ENCODE assay signal across 8 cellular contexts in the genomic region with DNA sequence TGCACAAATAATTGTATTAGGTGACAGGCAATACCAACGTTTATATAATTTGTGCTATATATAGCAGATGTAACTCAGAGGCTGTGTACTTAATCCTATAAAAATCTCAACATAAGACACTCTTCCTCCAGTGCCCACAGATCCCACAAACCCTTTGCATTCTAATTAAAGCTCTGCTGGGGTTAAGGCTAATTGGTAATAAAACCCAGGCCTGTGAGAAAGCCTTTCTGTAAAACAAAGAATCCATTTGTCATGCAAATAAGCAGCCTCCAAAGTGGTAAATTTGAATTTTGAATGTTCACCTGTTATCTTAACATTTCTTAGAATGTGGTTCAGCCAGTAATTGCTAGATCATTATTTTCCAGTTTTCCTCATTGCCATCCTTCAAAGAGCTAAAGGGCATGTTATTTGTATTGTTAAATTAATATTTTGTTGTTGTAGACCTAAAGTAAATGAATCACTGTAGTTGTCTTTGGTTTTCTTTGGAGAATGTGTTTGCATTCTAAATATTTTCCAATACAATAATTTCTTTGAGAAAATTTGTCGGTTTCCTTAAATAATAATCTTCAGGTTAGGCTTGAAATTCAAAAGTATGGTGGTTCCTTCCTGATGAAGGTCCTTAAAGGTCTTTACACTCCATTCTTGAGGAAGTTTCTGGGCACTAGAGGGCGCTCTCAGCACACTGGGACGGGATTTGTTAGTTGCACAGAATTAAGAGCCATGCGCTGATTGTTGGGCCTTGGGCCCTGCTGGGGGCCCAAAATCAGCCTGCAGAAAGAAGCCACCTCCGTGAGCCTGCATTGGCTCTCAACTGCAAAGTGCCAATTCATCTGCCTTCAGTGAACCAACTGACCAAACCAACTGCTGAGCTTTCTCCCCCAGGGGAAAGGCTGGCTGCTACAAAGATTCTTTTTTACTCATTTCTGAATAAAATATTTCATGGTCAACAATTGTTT. TPM values are rescaled to one million over a fixed set of nuclear protein-coding genes. Genes with fewer than 3 reads are reported as not detected.
DNase-seq lines count a peak whose midpoint lies in the region; ATAC-seq, FAIRE-seq and TF ChIP-seq lines count a peak whose summit lies in the region.

No MANE protein-coding gene starts in this region.

- dilution Hi-C loops in endothelial cell of umbilical vein (cut with MboI; ENCODE audit: extremely low pct_ligation_motif_present, low sequenced_read_pairs) = no loop called here

- H3K27me3 ChIP-seq in HUES64 (ENCODE audit: insufficient read depth, low read length) = no peaks in the 10 kb centered on the region
- no peaks in the 10 kb centered on the region for H3K27me3 ChIP-seq in endothelial cell of umbilical vein (ENCODE audit: control insufficient read depth in 2 of 2, insufficient read depth in 2 of 2, low read length in 2 of 2)

- H3K36me3 ChIP-seq in HUES64 (ENCODE audit: insufficient read depth, low read length) = no peaks in the 10 kb centered on the region
- H3K36me3 ChIP-seq in endothelial cell of umbilical vein (ENCODE audit: control insufficient read depth in 2 of 2, extremely low read depth in 1 of 2, insufficient read depth in 2 of 2, low read length in 2 of 2) = no peaks in the 10 kb centered on the region

- no peak for FAIRE-seq in A549 (lab: Jason Lieb, UNC)
- peak; percentile 74 for FAIRE-seq in endothelial cell of umbilical vein (lab: Jason Lieb, UNC)

- ATAC-seq in A549 (peak; percentile 83 to 85; a peak in 5 of 6 replicates), GM18861 (IDR thresholded peaks at IDR 0.05; ENCODE audit: unreplicated experiment) (peak; percentile 39)

- H3K79me2 ChIP-seq in endothelial cell of umbilical vein (ENCODE audit: control insufficient read depth, insufficient read depth, low read length) = no peaks in the 10 kb centered on the region

- no peak for TF ChIP-seq POLR2A in A549 (IDR thresholded peaks at IDR 0.05; ENCODE audit: low read length)
- no peak for TF ChIP-seq POLR2A in endothelial cell of umbilical vein (IDR thresholded peaks at IDR 0.05; ENCODE audit: low read depth, low read length)

- POLR2A ChIA-PET in A549 (lab: Yijun Ruan, JAX) (interaction anchor here (1.8 kb wide), 2 partner anchors 46 to 394 kb away, joined by 12 read pairs; partner anchors contain the start of genes CENPL, DARS2 and PRDX6), endothelial cell of umbilical vein (lab: Charles Lee) (interaction anchor here (1.1 kb wide), 1 partner anchor 393 kb away, joined by 3 read pairs; the partner anchor contains the start of gene DARS2)

- CTCF ChIA-PET in A549 (lab: Yijun Ruan, JAX) (interaction anchor here (0.6 to 9.3 kb wide), 48 partner anchors 8 to 687 kb away, joined by 3 to 59 read pairs (median 4); partner anchors contain the start of genes CENPL, DARS2, KLHL20 and PRDX6), endothelial cell of umbilical vein (lab: Charles Lee) (interaction anchor here (0.6 to 3.6 kb wide), 13 partner anchors 8 to 787 kb away, joined by 3 to 49 read pairs (median 11); partner anchors contain the start of genes CENPL, DARS2, GAS5 and KLHL20)

- no peak for TF ChIP-seq EP300 in A549 (IDR thresholded peaks at IDR 0.05)

- TF ChIP-seq CTCF in A549 (IDR thresholded peaks at IDR 0.05) (peak; percentile 97), endothelial cell of umbilical vein (IDR thresholded peaks at IDR 0.05; ENCODE audit: extremely low read depth in 1 of 2, insufficient read depth in 1 of 2, low read depth in 1 of 2, low read length in 2 of 2) (peak; percentile 80 to 89)

- H3K4me1 ChIP-seq in A549 (peaks cover 19% of the 10 kb centered on the region), HUES64 (ENCODE audit: insufficient read depth, low read length) (peaks cover 34% of the 10 kb centered on the region), endothelial cell of umbilical vein (ENCODE audit: control insufficient read depth, extremely low read depth, insufficient read depth, low read length) (peaks cover 12% of the 10 kb centered on the region)

- H3K9ac ChIP-seq in HUES64 (ENCODE audit: low read depth, low read length) = no peak overlapping the region
- no peak overlapping the region for H3K9ac ChIP-seq in endothelial cell of umbilical vein (replicated peaks; ENCODE audit: extremely low read depth, insufficient read depth, low read length)

- DNase-seq in A549 (ENCODE audit: low read depth in 1 of 2, low spot score in 1 of 2) (peak; percentile 62 to 88), NOMO-1 (lab: John Stamatoyannopoulos, UW; ENCODE audit: unreplicated experiment in 2 of 2) (peak; percentile 38 to 68), endothelial cell of umbilical vein (ENCODE audit: low read depth, low spot score) (peak; percentile 90), midbrain (lab: John Stamatoyannopoulos, UW) (peak; percentile 93)
- DNase-seq in activated CD8-positive, alpha-beta memory T cell treated with anti-CD3 and anti-CD28 coated beads for 24 hours = peak; percentile 96
- DNase-seq in stimulated activated CD8-positive, alpha-beta memory T cell treated with anti-CD3 and anti-CD28 coated beads, Interleukin-15, amount 100 ng/mL, for 4 hours (ENCODE audit: low read depth in 2 of 2) = peak; percentile 47 to 77

- peak; percentile 93 to 97 for TF ChIP-seq RAD21 in A549 (conservative IDR thresholded peaks at IDR 0.05 in 1 of 2, IDR thresholded peaks at IDR 0.05 in 1 of 2)

- no TSS peak for BruUV-seq in endothelial cell of umbilical vein (replicated peaks; lab: Mats Ljungman, UMichigan)

- intact Hi-C loops in endothelial cell of umbilical vein (cut with micrococcal nuclease) = loop anchor here (1.0 to 2.0 kb wide), 7 partner anchors 46 to 786 kb away; partner anchors contain the start of genes CENPL, DARS2, KLHL20 and PRDX6

- H3K4me2 ChIP-seq in A549 = no peak overlapping the region; the same call in 2 of the 3 replicates
- H3K4me2 ChIP-seq in endothelial cell of umbilical vein (ENCODE audit: insufficient read depth, low read length) = peak overlapping the region; percentile 73

- H3K27ac ChIP-seq in A549 (peak overlapping the region in 1 of 2 experiments; percentile 81; a peak in 3 of 6 replicates), HUES64 (ENCODE audit: low read depth, low read length) (peak overlapping the region; percentile 73), endothelial cell of umbilical vein (ENCODE audit: insufficient read depth, low read depth, low read length) (no peak overlapping the region)

- H2AFZ ChIP-seq in endothelial cell of umbilical vein (ENCODE audit: low read depth, low read length) = no peak overlapping the region

- H3K9me1 ChIP-seq in endothelial cell of umbilical vein (replicated peaks; ENCODE audit: control insufficient read depth, extremely low read depth, insufficient read depth, low read length) = no peaks in the 10 kb centered on the region

- H3K9me3 ChIP-seq in A549 = no peaks in the 10 kb centered on the region
- H3K9me3 ChIP-seq in HUES64 (ENCODE audit: insufficient read depth, low read depth, low read length) = no peaks in the 10 kb centered on the region
- no peaks in the 10 kb centered on the region for H3K9me3 ChIP-seq in endothelial cell of umbilical vein (replicated peaks; ENCODE audit: control insufficient read depth, insufficient read depth, low read length)

- 4% methylated on average over 6 of the region's 6 CpGs for WGBS in A549 (ENCODE audit: missing lambda C conversion rate)
- WGBS in HUES64 = 2% methylated on average over 5 of the region's 6 CpGs

- H3K4me3 ChIP-seq in A549 = no peak overlapping the region
- H3K4me3 ChIP-seq in HUES64 (ENCODE audit: low read length) = peak overlapping the region; percentile 22
- no peak overlapping the region for H3K4me3 ChIP-seq in endothelial cell of umbilical vein (replicated peaks in 1 of 3; ENCODE audit: insufficient read depth in 1 of 3, low read depth in 1 of 3, low read length in 3 of 3)

- no peaks in the 10 kb centered on the region for H4K20me1 ChIP-seq in endothelial cell of umbilical vein (replicated peaks; ENCODE audit: control insufficient read depth, extremely low read depth, insufficient read depth, low read length)

TF ChIP-seq in A549, 52 proteins besides CTCF, POLR2A, EP300 and RAD21 (continues in another document):
- TF ChIP-seq MAFK (IDR thresholded peaks at IDR 0.05; ENCODE audit: partially characterized antibody) (no peak), SMC3 (IDR thresholded peaks at IDR 0.05) (peak; percentile 85)

TF ChIP-seq in endothelial cell of umbilical vein, 7 proteins besides CTCF, POLR2A, EP300 and RAD21:
- no peak for TF ChIP-seq MYC (IDR thresholded peaks at IDR 0.05; ENCODE audit: low read depth, low read length)
- TF ChIP-seq JUN (IDR thresholded peaks at IDR 0.05; ENCODE audit: borderline replicate concordance, insufficient read depth, insufficient read length, low read depth) = no peak
- TF ChIP-seq FOS (IDR thresholded peaks at IDR 0.05; ENCODE audit: borderline replicate concordance, insufficient read depth, low read length) = no peak
- no peak for TF ChIP-seq EZH2 (IDR thresholded peaks at IDR 0.05; ENCODE audit: borderline replicate concordance, low read depth, low read length, severe bottlenecking)

RNA-seq across cellular contexts. Expression of gene PRDX6, which starts 46.1 kb away (rescaled TPM):
- polyA plus RNA-seq in A549 (2011; rRNA removed) (246 and 308 TPM in 2 replicates), A549 (2017; fragmentation: RNase III; extraction: RNeasy Plus Mini Kit Qiagen cat#74134 plus additional on column Dnase treatment) (246 to 251 TPM (median 250 TPM) in 3 replicates), endothelial cell of umbilical vein (126 and 145 TPM in 2 replicates)
- 121 and 134 TPM in 2 replicates for polyA plus RNA-seq in A549 (2012; cell fraction: cytosol; rRNA removed)
- 71.0 and 92.8 TPM in 2 replicates for polyA plus RNA-seq in A549 (2012; cell fraction: nucleus; rRNA removed)
- 264 and 296 TPM in 2 replicates for polyA minus RNA-seq in A549 (2011; rRNA and poly(A)+ RNA removed)
- polyA plus RNA-seq in HUES64 (2013, experiment 1 of 2) = 380 TPM
- 365 TPM for polyA plus RNA-seq in HUES64 (2013, experiment 2 of 2)
- 259 and 288 TPM in 2 replicates for total RNA-seq in endothelial cell of umbilical vein
- 195 and 235 TPM in 2 replicates for polyA plus RNA-seq in endothelial cell of umbilical vein (2011; cell fraction: cytosol; rRNA removed)
- 121 and 133 TPM in 2 replicates for polyA plus RNA-seq in endothelial cell of umbilical vein (2011; cell fraction: nucleus; rRNA removed)
- 190 and 220 TPM in 2 replicates for polyA plus RNA-seq in endothelial cell of umbilical vein (2012)
- polyA minus RNA-seq in endothelial cell of umbilical vein = 211 and 248 TPM in 2 replicates
- polyA minus RNA-seq in endothelial cell of umbilical vein (2011; cell fraction: cytosol; rRNA and poly(A)+ RNA removed) = 797 TPM
- 64.9 and 77.8 TPM in 2 replicates for polyA minus RNA-seq in endothelial cell of umbilical vein (2011; cell fraction: nucleus; rRNA and poly(A)+ RNA removed)
